ENCODE assay signal across 11 cellular contexts in genomic region chr13:99686157-99686572, GRCh38.
DNase-seq lines count a peak whose midpoint lies in the region; ATAC-seq and TF ChIP-seq lines count a peak whose summit lies in the region.
"Had no signal": no experiment of that assay in that cellular context is flagged by ENCODE, and none has a peak within 500 bp of the region (broad histone marks: within the 10 kb centered on the region; RNA-seq: fewer than 3 reads in every experiment).

No MANE protein-coding gene starts in this region.

- no peak for TF ChIP-seq CTCF in upper lobe of right lung (IDR thresholded peaks at IDR 0.05)

- H3K27ac Mint-ChIP-seq in stimulated activated memory B cell treated with anti-CD40 and anti-IgM and Interleukin-4, amounts not matched to agents 10 μg/mL and 1 μg/mL and 100 μg/mL, for 72 hours = no peak overlapping the region
- no peak overlapping the region for H3K27ac Mint-ChIP-seq in immature natural killer cell

- H3K4me1 Mint-ChIP-seq in stimulated activated memory B cell treated with anti-CD40 and anti-IgM and Interleukin-4, amounts not matched to agents 10 μg/mL and 1 μg/mL and 100 μg/mL, for 72 hours = peaks cover 9% of the 10 kb centered on the region
- no peaks in the 10 kb centered on the region for H3K4me1 Mint-ChIP-seq in immature natural killer cell

- intact Hi-C loops in upper lobe of right lung (cut with DNase I) = no loop called here

- no peak overlapping the region for H3K4me3 ChIP-seq in upper lobe of right lung

- ATAC-seq in upper lobe of right lung = peak; percentile 52
- no peak for ATAC-seq in stimulated activated memory B cell treated with anti-CD40 and anti-IgM and Interleukin-4, amounts not matched to agents 10 μg/mL and 1 μg/mL and 100 μg/mL, for 72 hours

- H3K9me3 Mint-ChIP-seq in stimulated activated memory B cell treated with anti-CD40 and anti-IgM and Interleukin-4, amounts not matched to agents 10 μg/mL and 1 μg/mL and 100 μg/mL, for 72 hours = no peaks in the 10 kb centered on the region
- H3K9me3 Mint-ChIP-seq in immature natural killer cell = no peaks in the 10 kb centered on the region

- no peak overlapping the region for H3K4me3 Mint-ChIP-seq in stimulated activated memory B cell treated with anti-CD40 and anti-IgM and Interleukin-4, amounts not matched to agents 10 μg/mL and 1 μg/mL and 100 μg/mL, for 72 hours
- H3K4me3 Mint-ChIP-seq in immature natural killer cell = no peak overlapping the region

- H3K9me3 ChIP-seq in upper lobe of right lung = no peaks in the 10 kb centered on the region

- H3K27me3 Mint-ChIP-seq in stimulated activated memory B cell treated with anti-CD40 and anti-IgM and Interleukin-4, amounts not matched to agents 10 μg/mL and 1 μg/mL and 100 μg/mL, for 72 hours = no peaks in the 10 kb centered on the region
- H3K27me3 Mint-ChIP-seq in immature natural killer cell (ENCODE audit: low read depth in 3 of 3) = peaks cover 0 to 1% (median 0%) of the 10 kb centered on the region in 3 donors

- peaks cover 7% of the 10 kb centered on the region for H3K36me3 Mint-ChIP-seq in stimulated activated memory B cell treated with anti-CD40 and anti-IgM and Interleukin-4, amounts not matched to agents 10 μg/mL and 1 μg/mL and 100 μg/mL, for 72 hours
- no peaks in the 10 kb centered on the region for H3K36me3 Mint-ChIP-seq in immature natural killer cell

- H3K27me3 ChIP-seq in upper lobe of right lung = no peaks in the 10 kb centered on the region

- no peaks in the 10 kb centered on the region for H3K36me3 ChIP-seq in upper lobe of right lung

- H3K4me1 ChIP-seq in upper lobe of right lung = no peaks in the 10 kb centered on the region

- no peak overlapping the region for H3K27ac ChIP-seq in upper lobe of right lung
- H3K27ac ChIP-seq: epithelial cell of prostate had no signal

- DNase-seq in NCI-H2171 treated with DMSO at 0.1 percent for 48 hours (lab: John Stamatoyannopoulos, UW) (peak; percentile 20), NCI-H2171 (lab: John Stamatoyannopoulos, UW) (no peak), cerebellar cortex (ENCODE audit: low spot score) (peak; percentile 83), iPS-NIHi7 (ENCODE audit: extremely low spot score) (peak; percentile 58), upper lobe of right lung (no peak), immature natural killer cell (no peak)
- no peak for DNase-seq in stimulated activated CD4-positive, alpha-beta T cell treated with anti-CD3 and anti-CD28 coated beads, Interleukin-1b, Interleukin-23, amount 100 ng/mL, for 48 hours
- DNase-seq: 8988T; activated naive CD4-positive, alpha-beta T cell treated with anti-CD3 and anti-CD28 coated beads, Interleukin-2, amount 50 U/mL, for 16 hours had no signal

Comparison
In these comparisons a context has a peak if more than half of its experiments do, and no peak if none do; other contexts are left out.
1. DNase-seq: peak in NCI-H2171 treated with DMSO at 0.1 percent for 48 hours (single experiment), cerebellar cortex (single experiment) and iPS-NIHi7 (single experiment); none in NCI-H2171 (single experiment), upper lobe of right lung (single experiment), immature natural killer cell (0 of 3) and stimulated activated CD4-positive, alpha-beta T cell treated with anti-CD3 and anti-CD28 coated beads, Interleukin-1b, Interleukin-23, amount 100 ng/mL, for 48 hours (single experiment).